29 cellular contexts compared by ENCODE assay signal in genomic region chr18:35602193-35602820, GRCh38.
"Had no signal": no experiment of that assay in that cellular context is flagged by ENCODE, and none has a peak within 500 bp of the region (broad histone marks: within the 10 kb centered on the region; RNA-seq: fewer than 3 reads in every experiment).

No MANE protein-coding gene starts in this region.

- FAIRE-seq: colon, endothelial cell of umbilical vein, kidney, urothelium cell line had no signal

- ATAC-seq: foreskin keratinocyte, gastroesophageal sphincter, heart left ventricle, left lobe of liver, sciatic nerve had no signal

- H3K27me3 ChIP-seq: dorsolateral prefrontal cortex, esophagus muscularis mucosa, foreskin keratinocyte, gastroesophageal sphincter, heart left ventricle, hepatocyte, neural progenitor cell, stomach, testis, tibial artery, upper lobe of left lung had no signal

- H3K4me3 Mint-ChIP-seq: memory B cell, nephron, neural progenitor cell had no signal

- H3K4me1 ChIP-seq: neural progenitor cell, parathyroid adenoma, testis, tibial artery, upper lobe of left lung had no signal

- H3K27ac Mint-ChIP-seq: memory B cell, nephron, neural progenitor cell, progenitor cell of endocrine pancreas had no signal

- H2AFZ ChIP-seq: hepatocyte, neural progenitor cell, parathyroid adenoma had no signal

- H3K9ac ChIP-seq: neural progenitor cell, parathyroid adenoma had no signal

- H3K27ac ChIP-seq: dorsolateral prefrontal cortex, esophagus muscularis mucosa, foreskin keratinocyte, gastroesophageal sphincter, heart left ventricle, hepatocyte, neural progenitor cell, parathyroid adenoma, stomach, testis, tibial artery, upper lobe of left lung had no signal

- H3K4me3 ChIP-seq: dorsolateral prefrontal cortex, esophagus muscularis mucosa, gastroesophageal sphincter, heart left ventricle, hepatocyte, lung, neural progenitor cell, smooth muscle cell, stomach, testis, tibial artery, upper lobe of left lung had no signal

- DNase-seq: dorsolateral prefrontal cortex; effector CD4-positive, alpha-beta T cell; foreskin keratinocyte; heart left ventricle; kidney; stimulated activated CD4-positive, alpha-beta T cell treated with anti-CD3 and anti-CD28 coated beads, Interleukin-12 subunit alpha, Interleukin-12 subunit beta, amount 100 ng/mL, for 4 hours; stimulated activated CD4-positive, alpha-beta T cell treated with anti-CD3 and anti-CD28 coated beads, Interleukin-1b, Interleukin-23, amount 100 ng/mL, for 48 hours; stimulated activated CD4-positive, alpha-beta T cell treated with anti-CD3 and anti-CD28 coated beads, Interleukin-4, amount 100 ng/mL, for 1 hour; stimulated activated CD8-positive, alpha-beta memory T cell treated with anti-CD3 and anti-CD28 coated beads, Interleukin-4, amount 100 ng/mL, for 48 hours; stimulated activated naive CD4-positive, alpha-beta T cell treated with Interleukin-2 at 50 U/mL for 16 hours; stomach; testis; tibial artery; upper lobe of left lung had no signal

- H3K27me3 Mint-ChIP-seq: memory B cell, progenitor cell of endocrine pancreas had no signal

- H3K4me2 ChIP-seq: hepatocyte, neural progenitor cell, smooth muscle cell had no signal

- H3K9me3 ChIP-seq: testis had no signal

- H3K36me3 ChIP-seq: esophagus muscularis mucosa, gastroesophageal sphincter, heart left ventricle, neural progenitor cell, upper lobe of left lung had no signal

- H3K4me1 Mint-ChIP-seq: nephron had no signal
